In genomic region chr6:150857906-150858365, GRCh38 we compare ENCODE assay signal across 11 cellular contexts. TPM values are rescaled to one million over a fixed set of nuclear protein-coding genes. Genes with fewer than 3 reads are reported as not detected.
DNase-seq lines count a peak whose midpoint lies in the region; ATAC-seq and TF ChIP-seq lines count a peak whose summit lies in the region.
"Had no signal": no experiment of that assay in that cellular context is flagged by ENCODE, and none has a peak within 500 bp of the region (broad histone marks: within the 10 kb centered on the region; RNA-seq: fewer than 3 reads in every experiment).

No MANE protein-coding gene starts in this region.

- TF ChIP-seq EP300 in ovary (IDR thresholded peaks at IDR 0.05): no peak

- H3K9me3 ChIP-seq in SJCRH30 (replicated peaks) (no peaks in the 10 kb centered on the region), ovary (no peaks in the 10 kb centered on the region)
- H3K9me3 ChIP-seq: mucosa of descending colon had no signal

- H3K4me1 ChIP-seq in SJCRH30 (peaks cover 15% of the 10 kb centered on the region), ovary (ENCODE audit: insufficient read depth) (peaks cover 6% of the 10 kb centered on the region)

- intact Hi-C loops in ovary (cut with DNase I): no loop called here

- H3K36me3 ChIP-seq in SJCRH30 (no peaks in the 10 kb centered on the region), ovary (no peaks in the 10 kb centered on the region)

- POLR2A ChIA-PET in AG04449 (lab: Yijun Ruan, JAX): no interaction called here

- no peak for TF ChIP-seq CTCF in AG04449 (IDR thresholded peaks at IDR 0.05; ENCODE audit: insufficient read depth, low read length, missing control alignments)
- TF ChIP-seq CTCF in ovary (IDR thresholded peaks at IDR 0.05): no peak

- no peak for TF ChIP-seq POLR2A in ovary (IDR thresholded peaks at IDR 0.05)

- CTCF ChIA-PET in AG04449 (lab: Yijun Ruan, JAX): interaction anchor here (1.7 to 4.8 kb wide), 2 partner anchors 12 to 40 kb away, joined by 8 to 21 read pairs; no protein-coding TSS in a partner anchor

- H3K27me3 ChIP-seq in SJCRH30 (no peaks in the 10 kb centered on the region), ovary (no peaks in the 10 kb centered on the region)

- no peak for DNase-seq in AG04449 (ENCODE audit: low read depth, low spot score)
- no peak for DNase-seq in SJCRH30
- DNase-seq in epithelial cell of prostate (ENCODE audit: low read depth, low spot score): no peak
- no peak for DNase-seq in ovary
- no peak for DNase-seq in globus pallidus (ENCODE audit: low spot score)
- DNase-seq: mucosa of descending colon; SHP77 treated with DMSO at 0.1 percent for 48 hours; stimulated activated CD4-positive, alpha-beta T cell treated with anti-CD3 and anti-CD28 coated beads, Interleukin-15, amount 100 ng/mL, for 24 hours had no signal

- H3K27ac ChIP-seq in SJCRH30 (peak overlapping the region; percentile 53; the same call in 1 of the 2 replicates), epithelial cell of prostate (peak overlapping the region; percentile 92), ovary (peak overlapping the region; percentile 27 to 58)

- ATAC-seq in HG03439 (IDR thresholded peaks at IDR 0.05; ENCODE audit: unreplicated experiment) (no peak), GM21528 (IDR thresholded peaks at IDR 0.05; ENCODE audit: low FRiP score, unreplicated experiment) (no peak), HG02840 (IDR thresholded peaks at IDR 0.05; ENCODE audit: low FRiP score, unreplicated experiment) (no peak)
- ATAC-seq: mucosa of descending colon had no signal

- H3K4me3 ChIP-seq in AG04449 (ENCODE audit: low read depth, low read length) (peak overlapping the region; percentile 23; the same call in 1 of the 2 replicates), SJCRH30 (peak overlapping the region; percentile 9; the same call in 1 of the 2 replicates), ovary (no peak overlapping the region)
- H3K4me3 ChIP-seq: mucosa of descending colon had no signal

- 10 to 21% (median 15%) methylated on average over 4 of the region's 4 CpGs for WGBS in ovary, 3 donors

RNA-seq across cellular contexts. Expression of gene MTHFD1L, which starts 7.6 kb away (rescaled TPM):
- 44.7 and 51.3 TPM in 2 replicates for total RNA-seq in SJCRH30 (2014; rRNA removed; shearing (Covaris generic))
- 10 to 100 TPM; 13.0 to 91.1 (median 30.6) TPM for total RNA-seq in ovary
- polyA plus RNA-seq in ovary: 10 to 100 TPM; 14.0 to 23.2 TPM
